Comparison of ENCODE assay signal across 9 cellular contexts in genomic region chr1:36503159-36503558, GRCh38. TPM values are rescaled to one million over a fixed set of nuclear protein-coding genes. Genes with fewer than 3 reads are reported as not detected.
"Had no signal": no experiment of that assay in that cellular context is flagged by ENCODE, and none has a peak within 500 bp of the region (broad histone marks: within the 10 kb centered on the region; RNA-seq: fewer than 3 reads in every experiment).

No MANE protein-coding gene starts in this region.

- H3K4me3 ChIP-seq: GM12878 had no signal

- ATAC-seq: GM12878 had no signal

- FAIRE-seq: G401.6, GM12878, GM12891, GM12892, GM18507, GM19239 had no signal

- DNase-seq: GDM1, GF-D8 had no signal

RNA-seq across cellular contexts. Expression of gene CSF3R, which starts 20.4 kb away (rescaled TPM):
- total RNA-seq: G401 had no signal
- polyA plus RNA-seq: GM12878 had no signal
